In genomic region chr4:118821590-118822293, GRCh38 we compare ENCODE assay signal across 28 cellular contexts. TPM values are rescaled to one million over a fixed set of nuclear protein-coding genes. Genes with fewer than 3 reads are reported as not detected.
DNase-seq lines count a peak whose midpoint lies in the region; ATAC-seq, FAIRE-seq and TF ChIP-seq lines count a peak whose summit lies in the region.
"Had no signal": no experiment of that assay in that cellular context is flagged by ENCODE, and none has a peak within 500 bp of the region (broad histone marks: within the 10 kb centered on the region; RNA-seq: fewer than 3 reads in every experiment).

No MANE protein-coding gene starts in this region.

- H2AFZ ChIP-seq in astrocyte (ENCODE audit: low read depth, low read length): no peak overlapping the region

- H3K27me3 ChIP-seq in astrocyte (ENCODE audit: insufficient read depth, low read length): no peaks in the 10 kb centered on the region
- no peaks in the 10 kb centered on the region for H3K27me3 ChIP-seq in adrenal gland
- H3K27me3 ChIP-seq: BLaER1 treated with 17β-estradiol and CSF1 and Interleukin-3, amounts not matched to agents 10 nM and 100 nM; stomach; tibial nerve had no signal

- H3K27me3 Mint-ChIP-seq in astrocyte (ENCODE audit: low read depth, unreplicated experiment) (no peaks in the 10 kb centered on the region), progenitor cell of endocrine pancreas (peaks cover 2% of the 10 kb centered on the region)
- H3K27me3 Mint-ChIP-seq: activated naive CD8-positive, alpha-beta T cell treated with anti-CD3 and anti-CD28 coated beads, Interleukin-2, amount 10 ng/mL, durations not matched to agents 7 days and 5 days; dendritic cell treated with granulocyte-macrophage colony-stimulating factor and Interleukin-4, amounts not matched to agents 40 ng/mL and 50 ng/mL, for 4 days; naive thymus-derived CD8-positive, alpha-beta T cell had no signal

- H3K4me3 ChIP-seq in astrocyte (ENCODE audit: insufficient read depth, low read depth, low read length): no peak overlapping the region
- no peak overlapping the region for H3K4me3 ChIP-seq in adrenal gland
- H3K4me3 ChIP-seq: BLaER1 treated with 17β-estradiol and CSF1 and Interleukin-3, amounts not matched to agents 10 nM and 100 nM; GM12878; stomach; tibial nerve had no signal

- H3K36me3 Mint-ChIP-seq in astrocyte (ENCODE audit: low read depth, unreplicated experiment) (peaks cover 12% of the 10 kb centered on the region), progenitor cell of endocrine pancreas (ENCODE audit: insufficient read depth) (peaks cover 15% of the 10 kb centered on the region)

- no peaks in the 10 kb centered on the region for H3K9me3 ChIP-seq in astrocyte (ENCODE audit: insufficient read depth, low read depth, low read length)
- no peaks in the 10 kb centered on the region for H3K9me3 ChIP-seq in adrenal gland (replicated peaks in 1 of 3)
- H3K9me3 ChIP-seq: BLaER1 treated with 17β-estradiol and CSF1 and Interleukin-3, amounts not matched to agents 10 nM and 100 nM; stomach; tibial nerve had no signal

- peaks cover 99% of the 10 kb centered on the region for H3K79me2 ChIP-seq in astrocyte (ENCODE audit: insufficient read depth, low read length)

- no peak overlapping the region for H3K9ac ChIP-seq in astrocyte (ENCODE audit: low read length)
- H3K9ac ChIP-seq: BLaER1 treated with 17β-estradiol and CSF1 and Interleukin-3, amounts not matched to agents 10 nM and 100 nM had no signal

- peak overlapping the region; percentile 39 for H3K4me2 ChIP-seq in astrocyte (ENCODE audit: low read length)
- H3K4me2 ChIP-seq: BLaER1 treated with 17β-estradiol and CSF1 and Interleukin-3, amounts not matched to agents 10 nM and 100 nM had no signal

- intact Hi-C loops in adrenal gland (cut with DNase I): no loop called here

- peaks cover 50% of the 10 kb centered on the region for H3K36me3 ChIP-seq in astrocyte (ENCODE audit: insufficient read depth, low read length)
- H3K36me3 ChIP-seq in adrenal gland (replicated peaks in 1 of 2): peaks cover 0 to 21% of the 10 kb centered on the region in 2 donors

- H3K4me1 Mint-ChIP-seq in astrocyte (ENCODE audit: low read depth, unreplicated experiment) (peaks cover 32% of the 10 kb centered on the region), progenitor cell of endocrine pancreas (ENCODE audit: low read depth) (peaks cover 3% of the 10 kb centered on the region)

- H3K4me3 Mint-ChIP-seq in astrocyte (ENCODE audit: unreplicated experiment) (no peak overlapping the region), progenitor cell of endocrine pancreas (ENCODE audit: low read depth) (no peak overlapping the region)
- H3K4me3 Mint-ChIP-seq: activated naive CD8-positive, alpha-beta T cell treated with anti-CD3 and anti-CD28 coated beads, Interleukin-2, amount 10 ng/mL, durations not matched to agents 7 days and 5 days; dendritic cell treated with granulocyte-macrophage colony-stimulating factor and Interleukin-4, amounts not matched to agents 40 ng/mL and 50 ng/mL, for 4 days; naive thymus-derived CD8-positive, alpha-beta T cell; WTC11 had no signal

- H3K27ac ChIP-seq in astrocyte (ENCODE audit: low read depth, low read length) (no peak overlapping the region), adrenal gland (no peak overlapping the region)
- H3K27ac ChIP-seq: BLaER1 treated with 17β-estradiol and CSF1 and Interleukin-3, amounts not matched to agents 10 nM and 100 nM; stomach; tibial nerve had no signal

- TF ChIP-seq CTCF in astrocyte (IDR thresholded peaks at IDR 0.05; ENCODE audit: insufficient read depth, low read depth, low read length) (no peak), progenitor cell of endocrine pancreas (IDR thresholded peaks at IDR 0.05; ENCODE audit: unreplicated experiment) (no peak), adrenal gland (IDR thresholded peaks at IDR 0.05) (no peak)

- ATAC-seq in esophagus mucosa: no peak
- ATAC-seq: GM12878; naive thymus-derived CD8-positive, alpha-beta T cell; right cardiac atrium; WTC11 had no signal

- 85 to 88% (median 86%) methylated on average over 5 of the region's 5 CpGs for WGBS in adrenal gland, 4 donors

- TF ChIP-seq POLR2A in adrenal gland (IDR thresholded peaks at IDR 0.05): no peak

- peaks cover 18% of the 10 kb centered on the region for H3K4me1 ChIP-seq in astrocyte (ENCODE audit: insufficient read depth, low read length)
- peaks cover 0 to 6% of the 10 kb centered on the region in 2 donors for H3K4me1 ChIP-seq in adrenal gland (replicated peaks in 1 of 2)

- no peaks in the 10 kb centered on the region for H3K9me3 Mint-ChIP-seq in astrocyte (ENCODE audit: unreplicated experiment)
- H3K9me3 Mint-ChIP-seq in progenitor cell of endocrine pancreas (ENCODE audit: low read depth): no peaks in the 10 kb centered on the region
- H3K9me3 Mint-ChIP-seq: activated naive CD8-positive, alpha-beta T cell treated with anti-CD3 and anti-CD28 coated beads, Interleukin-2, amount 10 ng/mL, durations not matched to agents 7 days and 5 days; activated T-helper 2 cell treated with anti-CD3 and anti-CD28 coated beads, Interferon-gamma antibody, Interleukin-2, Interleukin-4, amounts not matched to agents 10 μg/mL and 5 μg/mL and 100 μg/mL, durations not matched to agents 14 hours and 24 hours and 36 hours; dendritic cell treated with granulocyte-macrophage colony-stimulating factor and Interleukin-4, amounts not matched to agents 40 ng/mL and 50 ng/mL, for 4 days; naive thymus-derived CD8-positive, alpha-beta T cell; WTC11 had no signal

- no peak for FAIRE-seq in astrocyte (lab: Jason Lieb, UNC)
- FAIRE-seq: GM12878 had no signal

- peaks cover 94% of the 10 kb centered on the region for H4K20me1 ChIP-seq in astrocyte (ENCODE audit: insufficient read depth, low read length)

- DNase-seq in NCI-H69 (lab: John Stamatoyannopoulos, UW): peak; percentile 4
- DNase-seq in astrocyte (ENCODE audit: low read depth): no peak
- peak; percentile 8 for DNase-seq in kidney glomerular epithelial cell (lab: John Stamatoyannopoulos, UW)
- DNase-seq in progenitor cell of endocrine pancreas (ENCODE audit: low spot score, unreplicated experiment): no peak
- no peak for DNase-seq in SW480 (ENCODE audit: low spot score)
- no peak for DNase-seq in NCI-H1105 treated with DMSO at 0.1 percent for 48 hours (lab: John Stamatoyannopoulos, UW)
- DNase-seq in adrenal gland: no peak
- DNase-seq: activated CD4-positive, alpha-beta T cell treated with anti-CD3 and anti-CD28 coated beads, Interleukin-2, amount 50 U/mL, for 48 hours; activated CD8-positive, alpha-beta memory T cell treated with anti-CD3 and anti-CD28 coated beads, Interleukin-2, amount 50 U/mL, for 48 hours; activated naive CD8-positive, alpha-beta T cell treated with anti-CD3 and anti-CD28 coated beads, Interleukin-2, amount 10 ng/mL, durations not matched to agents 7 days and 5 days; Calu3; DND-41; head of caudate nucleus; MV-4-11; naive thymus-derived CD8-positive, alpha-beta T cell; NCI-H1694; NCI-H2227 treated with DMSO at 0.1 percent for 48 hours; NCI-H748 treated with DMSO at 0.1 percent for 48 hours; right cardiac atrium; stomach; T1000 had no signal

- peak overlapping the region; percentile 38 for H3K27ac Mint-ChIP-seq in astrocyte (ENCODE audit: unreplicated experiment)
- H3K27ac Mint-ChIP-seq in progenitor cell of endocrine pancreas: peak overlapping the region; percentile 52
- H3K27ac Mint-ChIP-seq: activated naive CD8-positive, alpha-beta T cell treated with anti-CD3 and anti-CD28 coated beads, Interleukin-2, amount 10 ng/mL, durations not matched to agents 7 days and 5 days; activated T-helper 2 cell treated with anti-CD3 and anti-CD28 coated beads, Interferon-gamma antibody, Interleukin-2, Interleukin-4, amounts not matched to agents 10 μg/mL and 5 μg/mL and 100 μg/mL, durations not matched to agents 14 hours and 24 hours and 36 hours; dendritic cell treated with granulocyte-macrophage colony-stimulating factor and Interleukin-4, amounts not matched to agents 40 ng/mL and 50 ng/mL, for 4 days had no signal

RNA-seq across cellular contexts. Expression of gene SEC24D, which starts 14.2 kb away (rescaled TPM):
- 187 and 188 TPM in 2 replicates for total RNA-seq in astrocyte
- total RNA-seq in progenitor cell of endocrine pancreas: 30.1 and 30.2 TPM in 2 replicates
- total RNA-seq in adrenal gland: 10 to 100 TPM; 25.5 to 76.7 (median 35.3) TPM
- 10 to 100 TPM in 1 of 3 donors, 1 to 10 TPM in 2; 5.3 to 93.6 (median 7.2) TPM for polyA plus RNA-seq in adrenal gland
- 14.0 TPM for total RNA-seq in esophagus mucosa

Comparison
In these comparisons a context has a peak if more than half of its experiments do, and no peak if none do; other contexts are left out.
1. DNase-seq: peak in NCI-H69 (single experiment) and kidney glomerular epithelial cell (single experiment); none in astrocyte (single experiment), progenitor cell of endocrine pancreas (single experiment), SW480 (single experiment), NCI-H1105 treated with DMSO at 0.1 percent for 48 hours (single experiment) and adrenal gland (0 of 7).